8 cellular contexts compared by ENCODE assay signal in the genomic region with DNA sequence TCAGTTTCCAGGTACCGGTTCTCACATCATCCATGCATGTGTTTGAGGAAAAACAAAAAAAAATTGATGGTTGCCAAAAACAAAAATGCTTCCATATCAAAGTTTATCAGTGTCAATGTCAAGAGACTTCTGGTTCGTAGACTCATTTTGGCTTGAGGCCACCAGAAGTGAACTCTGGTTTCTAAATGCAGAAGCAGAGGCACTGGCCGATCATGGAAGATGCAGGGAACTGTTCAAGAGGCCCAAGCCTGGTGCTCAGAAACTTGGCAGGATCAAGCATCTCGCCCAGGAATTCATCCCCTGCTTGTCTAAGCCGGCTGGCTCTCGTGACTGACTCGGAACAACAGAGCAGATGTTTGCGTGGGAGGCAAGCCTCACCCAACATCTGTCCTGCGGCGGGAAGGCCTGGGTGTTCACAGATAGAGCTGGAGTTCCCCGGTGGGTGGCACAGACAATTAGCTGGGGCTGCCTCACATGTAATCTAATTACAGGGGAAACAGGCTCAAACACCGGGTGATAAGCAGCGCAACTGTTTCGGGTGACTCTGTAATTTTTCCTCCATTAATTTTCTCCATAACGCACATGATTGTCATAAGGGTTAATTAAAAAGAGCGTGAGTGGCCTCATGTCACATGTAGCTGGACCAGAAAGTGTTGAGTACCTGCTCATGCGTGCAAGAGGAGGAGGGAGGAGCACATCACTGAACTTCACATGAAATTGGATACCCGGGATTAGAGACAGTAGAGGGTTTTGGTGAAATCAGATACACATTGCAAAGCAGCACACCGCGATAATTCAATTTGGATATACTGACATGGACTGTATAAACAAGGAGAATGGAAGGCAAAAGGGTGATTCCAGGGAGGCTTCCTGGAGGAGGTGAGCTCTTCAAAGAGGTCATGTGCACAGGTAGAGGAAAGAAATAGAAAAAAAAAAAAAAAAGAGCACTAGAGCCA.
DNase-seq lines count a peak whose midpoint lies in the region; ATAC-seq, FAIRE-seq and TF ChIP-seq lines count a peak whose summit lies in the region.

No MANE protein-coding gene starts in this region.

- peak; percentile 75 for ATAC-seq in K562
- ATAC-seq in stimulated activated naive CD8-positive, alpha-beta T cell treated with anti-CD3 and anti-CD28 coated beads, Interleukin-15, Interleukin-2, amounts not matched to agents 100 U/mL and 50 U/mL, for 24 hours: peak; percentile 88

- H3K27ac ChIP-seq in K562 (ENCODE audit: extremely low read depth, low read depth, low read length): no peak overlapping the region

- H2AFZ ChIP-seq in K562 (ENCODE audit: low read depth, low read length): peak overlapping the region; percentile 34; the same call in 1 of the 2 replicates

- no peaks in the 10 kb centered on the region for H3K36me3 ChIP-seq in GM06990 (ENCODE audit: control insufficient read depth, insufficient read depth, low read length)
- no peaks in the 10 kb centered on the region for H3K36me3 ChIP-seq in K562 (ENCODE audit: control insufficient read depth, insufficient read depth, low read length)

- H3K27me3 ChIP-seq in GM06990 (replicated peaks; ENCODE audit: control insufficient read depth, insufficient read depth, low read length) (peaks cover 3% of the 10 kb centered on the region), K562 (ENCODE audit: control insufficient read depth in 2 of 2, insufficient read depth in 2 of 2, low read length in 2 of 2) (peaks cover 37 to 53% of the 10 kb centered on the region in 2 experiments)

- intact Hi-C loops in K562 (cut with micrococcal nuclease): no loop called here

- peak; percentile 34 for DNase-seq in GM06990 (ENCODE audit: extremely low read depth, insufficient read length)
- peak; percentile 99 for DNase-seq in RPMI7951 (ENCODE audit: low read depth)
- peak; percentile 88 to 95 (median 92) for DNase-seq in K562 (ENCODE audit: extremely low read depth in 1 of 4, low spot score in 3 of 4)
- DNase-seq in medulla oblongata (ENCODE audit: extremely low spot score): peak; percentile 41
- peak; percentile 74 for DNase-seq in stimulated activated naive CD8-positive, alpha-beta T cell treated with anti-CD3 and anti-CD28 coated beads, Interleukin-15, Interleukin-2, amounts not matched to agents 100 U/mL and 50 U/mL, for 24 hours
- no peak for DNase-seq in HuH-7 (ENCODE audit: low spot score)
- DNase-seq in SKM-1 treated with dmso at 0.1 percent for 144 hours (lab: John Stamatoyannopoulos, UW; ENCODE audit: unreplicated experiment): no peak

- no peak for TF ChIP-seq RAD21 in Ishikawa (IDR thresholded peaks at IDR 0.05; ENCODE audit: low read depth)
- TF ChIP-seq RAD21 in K562 (CRISPR knock-in tag; conservative IDR thresholded peaks at IDR 0.05 in 1 of 2, IDR thresholded peaks at IDR 0.05 in 1 of 2): 0 out of 4 replicates have a peak, but pooled peaks of 1 of the 2 experiments have one; percentile 9

- TF ChIP-seq EP300 in Ishikawa (IDR thresholded peaks at IDR 0.05; ENCODE audit: borderline replicate concordance): peak; percentile 74
- peak; percentile 81 for TF ChIP-seq EP300 in K562 (IDR thresholded peaks at IDR 0.05; ENCODE audit: low read length)

- POLR2A ChIA-PET in K562 (lab: Yijun Ruan, JAX): interaction anchor here (0.5 kb wide), 1 partner anchor 609 kb away, joined by 3 read pairs; no protein-coding TSS in a partner anchor

- no peaks in the 10 kb centered on the region for H3K9me3 ChIP-seq in K562 (replicated peaks; ENCODE audit: control insufficient read depth, insufficient read depth, low read depth, low read length)

- CTCF ChIA-PET in K562 (lab: Yijun Ruan, JAX; ENCODE audit: low intra/inter-chr PET ratio): interaction anchor here (0.9 kb wide), 1 partner anchor 8 kb away, joined by 4 read pairs; no protein-coding TSS in a partner anchor

- H3K4me3 ChIP-seq in GM06990 (replicated peaks; ENCODE audit: low read depth, low read length) (no peak overlapping the region), K562 (no peak overlapping the region)

- peaks cover 4% of the 10 kb centered on the region; the same call in 1 of the 2 replicates for H4K20me1 ChIP-seq in K562 (replicated peaks; ENCODE audit: control insufficient read depth, insufficient read depth, low read length)

- no peak for TF ChIP-seq CTCF in GM06990 (IDR thresholded peaks at IDR 0.05; ENCODE audit: insufficient read depth, low read length, poor library complexity, severe bottlenecking)
- TF ChIP-seq CTCF in K562 (IDR thresholded peaks at IDR 0.05 in 2 of 3, conservative IDR thresholded peaks at IDR 0.05 in 1 of 3; ENCODE audit: insufficient read depth in 2 of 3, low read depth in 1 of 3, low read length in 3 of 3): no peak

- H3K4me2 ChIP-seq in K562 (ENCODE audit: insufficient read depth, low read length): peak overlapping the region; percentile 58; the same call in 1 of the 2 replicates

- 0 out of 4 replicates have a peak overlapping the region, but pooled peaks of 1 of the 2 experiments have one; percentile 12 for H3K9ac ChIP-seq in K562 (ENCODE audit: insufficient read depth in 1 of 2, low read depth in 2 of 2, low read length in 2 of 2)

- BruUV-seq in K562 (replicated peaks; lab: Mats Ljungman, UMichigan): no TSS peak

- FAIRE-seq in K562 (lab: Jason Lieb, UNC): peak; percentile 89

- no peak for TF ChIP-seq POLR2A in K562 (conservative IDR thresholded peaks at IDR 0.05)

- H3K4me1 ChIP-seq in K562 (replicated peaks in 1 of 2; ENCODE audit: control insufficient read depth in 2 of 2, insufficient read depth in 2 of 2, low read length in 2 of 2): peaks cover 13 to 23% of the 10 kb centered on the region in 2 experiments

- no peaks in the 10 kb centered on the region for H3K79me2 ChIP-seq in K562 (ENCODE audit: control insufficient read depth, insufficient read depth, low read length)

- WGBS in K562 (ENCODE audit: insufficient coverage, low coverage, missing lambda C conversion rate): 1% methylated on average over 20 of the region's 20 CpGs

- H3K9me1 ChIP-seq in K562 (ENCODE audit: control insufficient read depth, insufficient read depth, low read length): no peaks in the 10 kb centered on the region

- in situ Hi-C loops in K562 (cut with MboI): no loop called here

TF ChIP-seq in Ishikawa, 13 proteins besides CTCF, POLR2A, EP300 and RAD21 (continues in another document):
- TF ChIP-seq EGR1 (IDR thresholded peaks at IDR 0.05) (peak; percentile 94), TAF1 (IDR thresholded peaks at IDR 0.05; ENCODE audit: low read depth) (no peak), TCF12 (IDR thresholded peaks at IDR 0.05; ENCODE audit: low read depth) (peak; percentile 59; the same call in 1 of the 2 replicates), NFIC (IDR thresholded peaks at IDR 0.05) (no peak), YY1 (IDR thresholded peaks at IDR 0.05; ENCODE audit: low read depth) (no peak), CREB1 (IDR thresholded peaks at IDR 0.05; ENCODE audit: low read depth) (no peak), CEBPB (IDR thresholded peaks at IDR 0.05) (no peak; the same call in 1 of the 2 replicates)
- TF ChIP-seq, protein P1, sequence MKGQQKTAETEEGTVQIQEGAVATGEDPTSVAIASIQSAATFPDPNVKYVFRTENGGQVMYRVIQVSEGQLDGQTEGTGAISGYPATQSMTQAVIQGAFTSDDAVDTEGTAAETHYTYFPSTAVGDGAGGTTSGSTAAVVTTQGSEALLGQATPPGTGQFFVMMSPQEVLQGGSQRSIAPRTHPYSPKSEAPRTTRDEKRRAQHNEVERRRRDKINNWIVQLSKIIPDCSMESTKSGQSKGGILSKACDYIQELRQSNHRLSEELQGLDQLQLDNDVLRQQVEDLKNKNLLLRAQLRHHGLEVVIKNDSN (IDR thresholded peaks at IDR 0.05): 0 out of 2 replicates have a peak, but pooled peaks have one; percentile 15
- TF ChIP-seq, protein P2, sequence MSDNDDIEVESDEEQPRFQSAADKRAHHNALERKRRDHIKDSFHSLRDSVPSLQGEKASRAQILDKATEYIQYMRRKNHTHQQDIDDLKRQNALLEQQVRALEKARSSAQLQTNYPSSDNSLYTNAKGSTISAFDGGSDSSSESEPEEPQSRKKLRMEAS (IDR thresholded peaks at IDR 0.05): peak; percentile 32; the same call in 1 of the 2 replicates

TF ChIP-seq in K562, 482 proteins besides CTCF, POLR2A, EP300 and RAD21 (continues in another document):
- peak; percentile 76 to 79 for TF ChIP-seq NRF1 (conservative IDR thresholded peaks at IDR 0.05 in 1 of 2, IDR thresholded peaks at IDR 0.05 in 1 of 2)
- peak; percentile 96 for TF ChIP-seq SOX6 (IDR thresholded peaks at IDR 0.05)
- peak; percentile 12 for TF ChIP-seq MEIS2 (IDR thresholded peaks at IDR 0.05; ENCODE audit: partially characterized antibody)
- TF ChIP-seq SETDB1 (IDR thresholded peaks at IDR 0.05; ENCODE audit: low read length): no peak
- TF ChIP-seq CREBBP (IDR thresholded peaks at IDR 0.05; ENCODE audit: low read depth, low read length): no peak
- TF ChIP-seq CBX3 (IDR thresholded peaks at IDR 0.05; ENCODE audit: borderline replicate concordance in 1 of 2, low read length in 2 of 2): 0 out of 3 replicates have a peak, but pooled peaks of 1 of the 2 experiments have one; percentile 16
- TF ChIP-seq NFE2 (IDR thresholded peaks at IDR 0.05; ENCODE audit: low read depth): peak; percentile 70
- TF ChIP-seq, protein P3, sequence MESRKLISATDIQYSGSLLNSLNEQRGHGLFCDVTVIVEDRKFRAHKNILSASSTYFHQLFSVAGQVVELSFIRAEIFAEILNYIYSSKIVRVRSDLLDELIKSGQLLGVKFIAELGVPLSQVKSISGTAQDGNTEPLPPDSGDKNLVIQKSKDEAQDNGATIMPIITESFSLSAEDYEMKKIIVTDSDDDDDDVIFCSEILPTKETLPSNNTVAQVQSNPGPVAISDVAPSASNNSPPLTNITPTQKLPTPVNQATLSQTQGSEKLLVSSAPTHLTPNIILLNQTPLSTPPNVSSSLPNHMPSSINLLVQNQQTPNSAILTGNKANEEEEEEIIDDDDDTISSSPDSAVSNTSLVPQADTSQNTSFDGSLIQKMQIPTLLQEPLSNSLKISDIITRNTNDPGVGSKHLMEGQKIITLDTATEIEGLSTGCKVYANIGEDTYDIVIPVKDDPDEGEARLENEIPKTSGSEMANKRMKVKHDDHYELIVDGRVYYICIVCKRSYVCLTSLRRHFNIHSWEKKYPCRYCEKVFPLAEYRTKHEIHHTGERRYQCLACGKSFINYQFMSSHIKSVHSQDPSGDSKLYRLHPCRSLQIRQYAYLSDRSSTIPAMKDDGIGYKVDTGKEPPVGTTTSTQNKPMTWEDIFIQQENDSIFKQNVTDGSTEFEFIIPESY (CRISPR knock-in tag; IDR thresholded peaks at IDR 0.05): no peak
- peak; percentile 46 to 93; a peak in 3 of 4 replicates for TF ChIP-seq MAZ (CRISPR knock-in tag; conservative IDR thresholded peaks at IDR 0.05 in 1 of 2, IDR thresholded peaks at IDR 0.05 in 1 of 2)
- peak; percentile 97 for TF ChIP-seq TAL1 (IDR thresholded peaks at IDR 0.05)
- no peak for TF ChIP-seq MTF1 (CRISPR knock-in tag; IDR thresholded peaks at IDR 0.05; ENCODE audit: borderline replicate concordance)
- no peak for TF ChIP-seq ZNF561 (CRISPR knock-in tag; conservative IDR thresholded peaks at IDR 0.05)
- TF ChIP-seq ZNF507 (tag; conservative IDR thresholded peaks at IDR 0.05): no peak
- peak; percentile 90 for TF ChIP-seq CTBP1 (IDR thresholded peaks at IDR 0.05; ENCODE audit: borderline replicate concordance)
- TF ChIP-seq PHB2 (IDR thresholded peaks at IDR 0.05; ENCODE audit: low read depth): peak; percentile 86; the same call in 1 of the 2 replicates

Comparison
In these comparisons a context has a peak if more than half of its experiments do, and no peak if none do; other contexts are left out.
1. DNase-seq: peak in GM06990 (single experiment), RPMI7951 (single experiment), K562 (4 of 4), medulla oblongata (single experiment) and stimulated activated naive CD8-positive, alpha-beta T cell treated with anti-CD3 and anti-CD28 coated beads, Interleukin-15, Interleukin-2, amounts not matched to agents 100 U/mL and 50 U/mL, for 24 hours (single experiment); none in HuH-7 (single experiment) and SKM-1 treated with dmso at 0.1 percent for 144 hours (single experiment).